11 cellular contexts compared by ENCODE assay signal in the genomic region with DNA sequence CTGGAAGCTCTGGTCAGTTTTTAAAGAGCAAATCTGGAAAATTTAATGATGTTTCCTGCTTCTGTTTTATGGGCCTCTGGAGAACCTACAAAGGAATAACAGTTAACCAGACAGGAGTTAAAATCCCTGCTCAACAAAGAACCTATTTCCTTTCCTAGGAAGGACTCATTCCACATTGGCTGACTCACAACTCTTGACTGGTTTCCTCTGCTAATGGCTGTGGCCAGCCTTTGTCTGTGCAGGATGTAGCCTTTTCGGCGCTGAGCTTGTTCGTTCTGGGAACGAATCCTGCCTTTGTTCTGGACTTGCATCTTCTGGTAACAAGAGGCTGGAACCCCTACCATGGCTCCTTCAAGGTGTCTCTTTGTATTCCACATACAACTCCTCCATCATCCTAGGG.
DNase-seq lines count a peak whose midpoint lies in the region; ATAC-seq, FAIRE-seq and TF ChIP-seq lines count a peak whose summit lies in the region.
"Had no signal": no experiment of that assay in that cellular context is flagged by ENCODE, and none has a peak within 500 bp of the region (broad histone marks: within the 10 kb centered on the region; RNA-seq: fewer than 3 reads in every experiment).

No MANE protein-coding gene starts in this region.

- in situ Hi-C loops in gastrocnemius medialis (cut with MboI; ENCODE audit: low sequenced_read_pairs in 4 of 4): no loop called here

- FAIRE-seq in H54 (lab: Jason Lieb, UNC) (peak; percentile 67), GM19239 (lab: Jason Lieb, UNC) (no peak)

- peak in 1 of 2 donors; percentile 35 for ATAC-seq in gastrocnemius medialis
- ATAC-seq in omental fat pad (ENCODE audit: low FRiP score): no peak
- no peak for ATAC-seq in HG02642 (IDR thresholded peaks at IDR 0.05; ENCODE audit: poor library complexity, unreplicated experiment)
- ATAC-seq: stimulated activated naive CD8-positive, alpha-beta T cell treated with anti-CD3 and anti-CD28 coated beads, Interleukin-15, Interleukin-2, amounts not matched to agents 100 U/mL and 50 U/mL, for 24 hours had no signal

- no peaks in the 10 kb centered on the region for H3K27me3 ChIP-seq in gastrocnemius medialis
- H3K27me3 ChIP-seq: right lobe of liver had no signal

- peak overlapping the region; percentile 32; the same call in 1 of the 2 replicates for H3K27ac ChIP-seq in VCaP
- H3K27ac ChIP-seq in gastrocnemius medialis: peak overlapping the region; percentile 54 to 65 (median 59)
- H3K27ac ChIP-seq: right lobe of liver had no signal

- TF ChIP-seq POLR2A in H54 (IDR thresholded peaks at IDR 0.05; ENCODE audit: low read depth, low read length) (no peak), gastrocnemius medialis (IDR thresholded peaks at IDR 0.05) (no peak), erythroblast (IDR thresholded peaks at IDR 0.05; ENCODE audit: low read length) (no peak)

- H3K36me3 ChIP-seq in gastrocnemius medialis: no peaks in the 10 kb centered on the region
- H3K36me3 ChIP-seq: right lobe of liver had no signal

- H3K4me3 ChIP-seq in gastrocnemius medialis: no peak overlapping the region
- H3K4me3 ChIP-seq: right lobe of liver had no signal

- TF ChIP-seq CTCF in VCaP (conservative IDR thresholded peaks at IDR 0.05) (no peak), gastrocnemius medialis (IDR thresholded peaks at IDR 0.05 in 4 of 5, conservative IDR thresholded peaks at IDR 0.05 in 1 of 5) (no peak), omental fat pad (IDR thresholded peaks at IDR 0.05) (no peak)

- intact Hi-C loops in gastrocnemius medialis (cut with DNase I; ENCODE audit: low total_unique reads): no loop called here

- DNase-seq in H54 (ENCODE audit: insufficient read length, low spot score) (peak; percentile 73), glomerular visceral epithelial cell (ENCODE audit: extremely low spot score) (peak; percentile 30), gastrocnemius medialis (no peak), erythroblast (lab: John Stamatoyannopoulos, UW) (no peak), omental fat pad (ENCODE audit: low spot score) (no peak), GM19239 (ENCODE audit: insufficient read length, low spot score) (no peak)
- DNase-seq: activated CD4-positive, alpha-beta T cell treated with anti-CD3 and anti-CD28 coated beads, Interleukin-2, amount 10 ng/mL, durations not matched to agents 24 days and 14 days; right lobe of liver; stimulated activated naive CD8-positive, alpha-beta T cell treated with anti-CD3 and anti-CD28 coated beads, Interleukin-15, Interleukin-2, amounts not matched to agents 100 U/mL and 50 U/mL, for 24 hours had no signal

- H3K4me1 ChIP-seq in gastrocnemius medialis: peaks cover 42 to 64% of the 10 kb centered on the region in 2 donors
- H3K4me1 ChIP-seq: right lobe of liver had no signal

- H3K9me3 ChIP-seq in gastrocnemius medialis: no peaks in the 10 kb centered on the region
- H3K9me3 ChIP-seq: right lobe of liver had no signal

Comparison
In these comparisons a context has a peak if more than half of its experiments do, and no peak if none do; other contexts are left out.
1. DNase-seq: peak in H54 (single experiment) and glomerular visceral epithelial cell (single experiment); none in gastrocnemius medialis (0 of 2), erythroblast (0 of 2), omental fat pad (single experiment) and GM19239 (single experiment).